In genomic region chr19:41399091-41399490, GRCh38 we compare ENCODE assay signal across 1 cellular context.
TF ChIP-seq lines count a peak whose summit lies in the region.

No MANE protein-coding gene starts in this region.

TF ChIP-seq in A549, 52 proteins besides CTCF, POLR2A, EP300 and RAD21:
- TF ChIP-seq HOXB13 (CRISPR knock-in tag; IDR thresholded peaks at IDR 0.05; ENCODE audit: low read depth) (no peak), MAFK (IDR thresholded peaks at IDR 0.05; ENCODE audit: partially characterized antibody) (no peak)
